Comparison of ENCODE assay signal across 2 cellular contexts in the genomic region with DNA sequence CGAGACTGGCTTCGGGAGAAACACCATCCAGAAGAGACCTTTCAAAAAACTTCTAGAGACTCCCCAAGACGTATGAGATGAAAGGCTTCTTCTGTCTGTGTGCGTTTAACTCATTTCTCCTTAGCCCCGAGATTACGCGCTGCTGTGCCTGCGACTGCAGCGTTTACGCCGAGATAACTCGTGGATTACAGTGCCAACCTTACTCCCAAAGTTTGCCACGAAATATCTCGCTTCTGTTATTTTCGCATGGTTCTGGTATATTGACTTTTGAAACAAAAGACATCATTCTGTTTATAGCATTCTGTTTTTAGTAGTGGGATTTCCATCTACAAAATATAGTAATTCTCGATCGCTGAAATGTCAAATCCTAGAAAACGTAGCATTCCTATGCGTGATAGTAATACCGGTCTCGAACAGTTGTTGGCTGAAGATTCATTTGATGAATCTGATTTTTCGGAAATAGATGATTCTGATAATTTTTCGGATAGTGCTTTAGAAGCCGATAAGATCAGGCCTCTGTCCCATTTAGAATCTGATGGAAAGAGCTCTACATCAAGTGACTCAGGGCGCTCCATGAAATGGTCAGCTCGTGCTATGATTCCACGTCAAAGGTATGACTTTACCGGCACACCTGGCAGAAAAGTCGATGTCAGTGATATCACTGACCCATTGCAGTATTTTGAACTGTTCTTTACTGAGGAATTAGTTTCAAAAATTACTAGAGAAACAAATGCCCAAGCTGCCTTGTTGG.
TF ChIP-seq lines count a peak whose summit lies in the region.

No MANE protein-coding gene starts in this region.

TF ChIP-seq in endothelial cell of umbilical vein, 7 proteins besides CTCF, POLR2A, EP300 and RAD21:
- TF ChIP-seq MAX (IDR thresholded peaks at IDR 0.05; ENCODE audit: insufficient read depth, insufficient read length) (no peak), EZH2 (IDR thresholded peaks at IDR 0.05; ENCODE audit: borderline replicate concordance, low read depth, low read length, severe bottlenecking) (no peak), GATA2 (IDR thresholded peaks at IDR 0.05; ENCODE audit: insufficient read depth, insufficient read length, low read depth, low read length) (no peak), POLR2AphosphoS5 (IDR thresholded peaks at IDR 0.05; ENCODE audit: insufficient read depth, low read depth, low read length) (no peak), MYC (IDR thresholded peaks at IDR 0.05; ENCODE audit: low read depth, low read length) (no peak), FOS (IDR thresholded peaks at IDR 0.05; ENCODE audit: borderline replicate concordance, insufficient read depth, low read length) (no peak), JUN (IDR thresholded peaks at IDR 0.05; ENCODE audit: borderline replicate concordance, insufficient read depth, insufficient read length, low read depth) (no peak)

TF ChIP-seq in neural cell, 6 proteins besides CTCF, POLR2A, EP300 and RAD21:
- TF ChIP-seq EZH2 (IDR thresholded peaks at IDR 0.05; ENCODE audit: borderline replicate concordance, insufficient read depth, low read length, poor library complexity, severe bottlenecking), result no peak
- TF ChIP-seq MXI1 (conservative IDR thresholded peaks at IDR 0.05; ENCODE audit: poor library complexity, severe bottlenecking), result peak; percentile 70
- no peak for TF ChIP-seq TAF1 (IDR thresholded peaks at IDR 0.05; ENCODE audit: low read depth)
